ENCODE assay signal across 27 cellular contexts in the genomic region with DNA sequence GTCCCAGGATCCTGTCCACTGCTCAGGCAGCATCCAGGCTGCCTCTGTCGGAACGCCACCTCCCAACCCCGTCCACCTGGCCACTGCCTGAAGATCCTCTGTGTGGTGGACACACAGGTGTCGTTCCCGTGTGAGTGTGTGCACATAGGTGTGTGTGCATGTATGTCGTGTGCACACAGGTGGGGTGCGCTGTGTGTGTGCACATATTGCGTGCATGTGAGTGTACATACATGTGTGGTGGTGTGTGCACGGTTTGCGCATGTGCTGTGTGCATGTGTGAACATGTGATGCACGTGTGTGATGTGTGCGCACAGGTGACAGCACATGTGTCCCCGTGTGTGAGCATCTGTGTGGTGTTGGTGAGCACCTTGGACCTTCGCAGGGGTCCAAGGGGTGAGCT. TPM values are rescaled to one million over a fixed set of nuclear protein-coding genes. Genes with fewer than 3 reads are reported as not detected.
"Had no signal": no experiment of that assay in that cellular context is flagged by ENCODE, and none has a peak within 500 bp of the region (broad histone marks: within the 10 kb centered on the region; RNA-seq: fewer than 3 reads in every experiment).

No MANE protein-coding gene starts in this region.

- H3K79me2 ChIP-seq: parathyroid adenoma had no signal

- H3K4me3 ChIP-seq: left lung, lung, thyroid gland had no signal

- ATAC-seq: activated CD8-positive, alpha-beta T cell treated with anti-CD3 and anti-CD28 coated beads, Interleukin-2, amount 10 ng/mL, durations not matched to agents 7 days and 5 days; activated naive CD8-positive, alpha-beta T cell treated with anti-CD3 and anti-CD28 coated beads, Interleukin-2, amount 50 U/mL, for 24 hours; foreskin keratinocyte; left lung; right cardiac atrium had no signal

- H3K36me3 ChIP-seq: thyroid gland had no signal

- H3K4me3 Mint-ChIP-seq: activated CD8-positive, alpha-beta T cell treated with anti-CD3 and anti-CD28 coated beads, Interleukin-2, amount 10 ng/mL, durations not matched to agents 7 days and 5 days; activated naive CD8-positive, alpha-beta T cell treated with anti-CD3 and anti-CD28 coated beads, Interleukin-2, amount 50 U/mL, for 24 hours; activated T-helper 1 cell treated with anti-CD3 and anti-CD28 coated beads, Interleukin-12 subunit alpha, Interleukin-12 subunit beta, Interleukin-2, Interleukin-4 antibody, amounts not matched to agents 30 ng/mL and 10 ng/mL and 1 ng/mL, durations not matched to agents 14 hours and 24 hours and 36 hours; brain; dendritic cell treated with granulocyte-macrophage colony-stimulating factor and Interleukin-4, amounts not matched to agents 40 ng/mL and 50 ng/mL, for 4 days; naive thymus-derived CD4-positive, alpha-beta T cell; stimulated activated naive CD8-positive, alpha-beta T cell treated with anti-CD3 and anti-CD28 coated beads, Interleukin-15, Interleukin-2, amounts not matched to agents 100 ng/mL and 50 ng/mL, for 24 hours had no signal

- H3K27ac ChIP-seq: foreskin keratinocyte, left lung, neutrophil, parathyroid adenoma, thyroid gland had no signal

- H3K27me3 ChIP-seq: foreskin keratinocyte, left lung, neutrophil, thyroid gland had no signal

- H3K27me3 Mint-ChIP-seq: activated naive CD8-positive, alpha-beta T cell treated with anti-CD3 and anti-CD28 coated beads, Interleukin-2, amount 50 U/mL, for 24 hours; brain; naive thymus-derived CD4-positive, alpha-beta T cell; stimulated activated naive CD8-positive, alpha-beta T cell treated with anti-CD3 and anti-CD28 coated beads, Interleukin-15, Interleukin-2, amounts not matched to agents 100 ng/mL and 50 ng/mL, for 24 hours had no signal

- H3K36me3 Mint-ChIP-seq: brain; naive thymus-derived CD4-positive, alpha-beta T cell had no signal

- H3K9me3 Mint-ChIP-seq: activated naive CD8-positive, alpha-beta T cell treated with anti-CD3 and anti-CD28 coated beads, Interleukin-2, amount 50 U/mL, for 24 hours; activated T-helper 1 cell treated with anti-CD3 and anti-CD28 coated beads, Interleukin-12 subunit alpha, Interleukin-12 subunit beta, Interleukin-2, Interleukin-4 antibody, amounts not matched to agents 30 ng/mL and 10 ng/mL and 1 ng/mL, durations not matched to agents 14 hours and 24 hours and 36 hours; brain; dendritic cell treated with granulocyte-macrophage colony-stimulating factor and Interleukin-4, amounts not matched to agents 40 ng/mL and 50 ng/mL, for 4 days; naive thymus-derived CD4-positive, alpha-beta T cell; stimulated activated naive CD8-positive, alpha-beta T cell treated with anti-CD3 and anti-CD28 coated beads, Interleukin-15, Interleukin-2, amounts not matched to agents 100 ng/mL and 50 ng/mL, for 24 hours had no signal

- H3K27ac Mint-ChIP-seq: activated naive CD8-positive, alpha-beta T cell treated with anti-CD3 and anti-CD28 coated beads, Interleukin-2, amount 50 U/mL, for 24 hours; activated T-helper 1 cell treated with anti-CD3 and anti-CD28 coated beads, Interleukin-12 subunit alpha, Interleukin-12 subunit beta, Interleukin-2, Interleukin-4 antibody, amounts not matched to agents 30 ng/mL and 10 ng/mL and 1 ng/mL, durations not matched to agents 14 hours and 24 hours and 36 hours; dendritic cell treated with granulocyte-macrophage colony-stimulating factor and Interleukin-4, amounts not matched to agents 40 ng/mL and 50 ng/mL, for 4 days; stimulated activated naive CD8-positive, alpha-beta T cell treated with anti-CD3 and anti-CD28 coated beads, Interleukin-15, Interleukin-2, amounts not matched to agents 100 ng/mL and 50 ng/mL, for 24 hours had no signal

- H3K4me1 Mint-ChIP-seq: activated naive CD8-positive, alpha-beta T cell treated with anti-CD3 and anti-CD28 coated beads, Interleukin-2, amount 50 U/mL, for 24 hours; brain had no signal

- DNase-seq: activated CD4-positive, alpha-beta T cell treated with anti-CD3 and anti-CD28 coated beads for 48 hours; activated CD8-positive, alpha-beta T cell treated with anti-CD3 and anti-CD28 coated beads, Interleukin-2, amount 10 ng/mL, durations not matched to agents 7 days and 5 days; activated gamma-delta T cell; activated naive CD4-positive, alpha-beta T cell treated with anti-CD3 and anti-CD28 coated beads, Interleukin-2, amount 50 U/mL, for 16 hours; activated naive CD8-positive, alpha-beta T cell treated with anti-CD3 and anti-CD28 coated beads, Interleukin-2, amount 50 U/mL, for 24 hours; aorta; caudate nucleus; effector CD4-positive, alpha-beta T cell; foreskin keratinocyte; kidney glomerular epithelial cell; naive thymus-derived CD4-positive, alpha-beta T cell; stimulated activated CD4-positive, alpha-beta T cell treated with anti-CD3 and anti-CD28 coated beads, Interleukin-12 subunit alpha, Interleukin-12 subunit beta, amount 100 ng/mL, for 4 hours; stimulated activated CD4-positive, alpha-beta T cell treated with anti-CD3 and anti-CD28 coated beads, Interleukin-4, amount 100 ng/mL, for 4 hours; substantia nigra; T1000; thyroid gland had no signal

- H3K9ac ChIP-seq: parathyroid adenoma had no signal

- H2AFZ ChIP-seq: parathyroid adenoma had no signal

- H3K9me3 ChIP-seq: left lung, neutrophil, thyroid gland had no signal

- H3K4me1 ChIP-seq: parathyroid adenoma, thyroid gland had no signal

RNA-seq across cellular contexts. Expression of a gene that starts 7.1 kb away (rescaled TPM):
- total RNA-seq: activated CD8-positive, alpha-beta T cell treated with anti-CD3 and anti-CD28 coated beads, Interleukin-2, amount 10 ng/mL, durations not matched to agents 7 days and 5 days; pulmonary artery endothelial cell; skeletal muscle tissue had no signal
